8 cellular contexts compared by ENCODE assay signal in the genomic region with DNA sequence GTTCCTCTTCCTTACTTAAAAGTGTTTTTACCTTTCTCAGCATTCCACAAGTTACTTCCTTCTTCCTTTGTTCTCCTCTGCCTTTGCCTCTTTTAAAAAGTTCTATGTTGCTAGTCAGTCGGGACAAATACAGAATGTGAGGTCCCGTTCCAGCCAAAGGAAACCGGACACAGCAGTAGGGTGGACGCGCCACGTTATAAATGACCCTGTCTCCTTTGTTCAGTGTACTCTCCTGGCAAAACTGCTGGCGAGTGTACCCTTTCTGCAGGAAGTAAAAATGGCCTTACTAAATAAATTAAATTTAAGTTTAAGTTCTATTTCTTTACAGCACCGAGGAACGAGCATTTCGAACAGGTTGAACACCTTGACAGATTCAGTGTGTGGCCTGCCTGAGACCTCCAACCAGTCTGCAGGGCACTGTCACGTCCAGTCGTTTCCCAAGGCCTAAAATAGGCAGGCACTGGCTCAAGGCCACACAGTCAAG. TPM values are rescaled to one million over a fixed set of nuclear protein-coding genes. Genes with fewer than 3 reads are reported as not detected.
A peak's percentile ranks its signal among the peaks of the same experiment; 100 is the strongest.
DNase-seq lines count a peak whose midpoint lies in the region; ATAC-seq and TF ChIP-seq lines count a peak whose summit lies in the region.
"Not testable (repeated sequence)": the region's sequence is repeated elsewhere in the genome, so short reads cannot be mapped to it uniquely, and the experiment has no call there.

No MANE protein-coding gene starts in this region.

- peaks cover 9 to 20% of the 10 kb centered on the region in 2 experiments for H3K79me1 ChIP-seq in IMR-90 (ENCODE audit: low read depth in 1 of 2, low read length in 2 of 2)

- not testable (repeated sequence) for H3K27me3 ChIP-seq in IMR-90 (ENCODE audit: control insufficient read depth, insufficient read depth, low read length); SU-DHL-6 (ENCODE audit: low read length); adipocyte (replicated peaks; ENCODE audit: control insufficient read depth, insufficient read depth, low read length); ovary; transverse colon

- H3K9ac ChIP-seq in IMR-90 (ENCODE audit: low read depth, low read length) (peak overlapping the region; percentile 91), SU-DHL-6 (ENCODE audit: low read length) (peak overlapping the region; percentile 86), adipocyte (ENCODE audit: low read length) (peak overlapping the region; percentile 92)

- not testable (repeated sequence) for H3K4me1 ChIP-seq in IMR-90 (ENCODE audit: control insufficient read depth, insufficient read depth, low read length); adipocyte (ENCODE audit: control insufficient read depth, insufficient read depth, low read length); ovary (ENCODE audit: insufficient read depth)
- peaks cover 0 to 16% (median 4%) of the 10 kb centered on the region in 4 donors for H3K4me1 ChIP-seq in transverse colon

- H3K4me2 ChIP-seq in IMR-90 (ENCODE audit: low read depth, low read length) (peak overlapping the region; percentile 94), SU-DHL-6 (ENCODE audit: low read depth, low read length, poor library complexity, severe bottlenecking) (peak overlapping the region; percentile 84)

- H4K8ac ChIP-seq in IMR-90 (ENCODE audit: low read depth in 2 of 2, low read length in 2 of 2): peak overlapping the region; percentile 97 to 98

- BruUV-seq in IMR-90 (replicated peaks; lab: Mats Ljungman, UMichigan): TSS peak; percentile 87

- not testable (repeated sequence) for TF ChIP-seq EP300 in ovary (IDR thresholded peaks at IDR 0.05); transverse colon (IDR thresholded peaks at IDR 0.05; ENCODE audit: low read depth)

- H3K27ac ChIP-seq in IMR-90 (ENCODE audit: insufficient read depth, low read length): peak overlapping the region; percentile 70
- H3K27ac ChIP-seq in SU-DHL-6 (ENCODE audit: low read depth, low read length): peak overlapping the region; percentile 86
- H3K27ac ChIP-seq in epithelial cell of prostate: peak overlapping the region; percentile 89
- H3K27ac ChIP-seq in ovary: peak overlapping the region in 1 of 2 donors; percentile 69
- H3K27ac ChIP-seq in transverse colon: peak overlapping the region; percentile 91 to 93 (median 92)

- H2BK5ac ChIP-seq in IMR-90 (ENCODE audit: low read depth, low read length, poor library complexity, severe bottlenecking): peak overlapping the region; percentile 33

- H3K79me2 ChIP-seq in SU-DHL-6 (ENCODE audit: insufficient read depth, low read length): not testable (repeated sequence)

- dilution Hi-C loops in IMR-90 (cut with HindIII; ENCODE audit: low sequenced_read_pairs, unreplicated experiment): not testable (repeated sequence)

- TF ChIP-seq CTCF in IMR-90 (conservative IDR thresholded peaks at IDR 0.05; ENCODE audit: low read depth, low read length); SU-DHL-6 (IDR thresholded peaks at IDR 0.05; ENCODE audit: insufficient read depth, low read length, poor library complexity, severe bottlenecking); ovary (IDR thresholded peaks at IDR 0.05); transverse colon (IDR thresholded peaks at IDR 0.05): not testable (repeated sequence)

- not testable (repeated sequence) for H3K9me2 ChIP-seq in SU-DHL-6 (replicated peaks; ENCODE audit: insufficient read depth, low read length)

- peak overlapping the region; percentile 1; the same call in 1 of the 2 replicates for H3K18ac ChIP-seq in IMR-90 (ENCODE audit: low read depth, low read length)

- CTCF ChIA-PET in IMR-90 (lab: Yijun Ruan, JAX): interaction anchor here (0.6 to 1.4 kb wide), 2 partner anchors 14 to 296 kb away, joined by 4 read pairs; no protein-coding TSS in a partner anchor

- H4K91ac ChIP-seq in IMR-90 (ENCODE audit: insufficient read depth, low read depth, low read length): peak overlapping the region; percentile 92

- peak overlapping the region; percentile 62 for H3K4me3 ChIP-seq in IMR-90 (ENCODE audit: insufficient read depth, low read depth, low read length)
- peak overlapping the region; percentile 70 for H3K4me3 ChIP-seq in SU-DHL-6 (ENCODE audit: insufficient read depth, low read length, poor library complexity, severe bottlenecking)
- H3K4me3 ChIP-seq in adipocyte (ENCODE audit: low read length): peak overlapping the region; percentile 97
- peak overlapping the region; percentile 85 for H3K4me3 ChIP-seq in ovary
- H3K4me3 ChIP-seq in transverse colon: peak overlapping the region; percentile 61 to 80 (median 74)

- H3K9me3 ChIP-seq in IMR-90 (ENCODE audit: control insufficient read depth, insufficient read depth, low read length); SU-DHL-6 (ENCODE audit: insufficient read depth, low read length); adipocyte (ENCODE audit: control insufficient read depth, low read length); ovary; transverse colon: not testable (repeated sequence)

- TF ChIP-seq RAD21 in IMR-90 (IDR thresholded peaks at IDR 0.05; ENCODE audit: low read length): not testable (repeated sequence)

- intact Hi-C loops in IMR-90 (cut with micrococcal nuclease) (loop anchor here (2.0 to 5.0 kb wide), 4 partner anchors 45 to 497 kb away; partner anchors contain the start of gene LDAF1), transverse colon (cut with DNase I; ENCODE audit: low total_unique reads) (loop anchor here (10.0 kb wide), 1 partner anchor 499 kb away; no protein-coding TSS in a partner anchor)
- intact Hi-C loops in ovary (cut with DNase I): not testable (repeated sequence)

- peak overlapping the region; percentile 96 for H3K23ac ChIP-seq in IMR-90 (ENCODE audit: low read depth, low read length)

- no CpG with 5 or more reads among the region's 12 CpGs for WGBS in IMR-90 (ENCODE audit: extremely low coverage in 2 of 2, insufficient read length in 1 of 2), 2 experiments
- WGBS in ovary, 3 donors: 4 to 8% (median 7%) methylated on average over 12 of the region's 12 CpGs
- 10 to 15% methylated on average over 7 to 12 of the region's 12 CpGs for WGBS in transverse colon (ENCODE audit: low coverage in 1 of 2), 2 donors

- not testable (repeated sequence) for ATAC-seq in IMR-90 (ENCODE audit: low read depth)
- peak; percentile 5 for ATAC-seq in left lobe of liver

- H2BK120ac ChIP-seq in IMR-90 (ENCODE audit: low read depth, low read length): peak overlapping the region; percentile 35; the same call in 1 of the 2 replicates

- not testable (repeated sequence) for H4K20me1 ChIP-seq in IMR-90 (ENCODE audit: insufficient read depth, low read length); SU-DHL-6 (ENCODE audit: low read depth, low read length)

- H3K4ac ChIP-seq in IMR-90 (ENCODE audit: low read depth, low read length): peak overlapping the region; percentile 96

- H4K5ac ChIP-seq in IMR-90 (ENCODE audit: low read depth, low read length): peak overlapping the region; percentile 95

- H2BK15ac ChIP-seq in IMR-90 (ENCODE audit: low read depth, low read length): not testable (repeated sequence)

- DNase-seq in EH (ENCODE audit: low read depth): peak; percentile 16
- not testable (repeated sequence) for DNase-seq in IMR-90; adipocyte (ENCODE audit: low read depth); epithelial cell of prostate (ENCODE audit: low read depth, low spot score); left lobe of liver (ENCODE audit: low spot score); ovary
- peak; percentile 8 for DNase-seq in transverse colon

- peak overlapping the region; percentile 98 for H2AK9ac ChIP-seq in IMR-90 (replicated peaks; ENCODE audit: low read depth, low read length, poor library complexity)

- H3K14ac ChIP-seq in IMR-90 (replicated peaks; ENCODE audit: low read depth, low read length): peak overlapping the region; percentile 88

- POLR2A ChIA-PET in IMR-90 (lab: Charles Lee; ENCODE audit: unreplicated experiment): not testable (repeated sequence)

- H2AFZ ChIP-seq in IMR-90 (replicated peaks; ENCODE audit: low read length, poor library complexity) (peak overlapping the region; percentile 98), SU-DHL-6 (ENCODE audit: low read depth, low read length, severe bottlenecking) (peak overlapping the region; percentile 73)

- H3F3A ChIP-seq in SU-DHL-6 (ENCODE audit: insufficient read depth): peaks cover 20% of the 10 kb centered on the region; the same call in 1 of the 2 replicates

- in situ Hi-C loops in IMR-90 (cut with MboI; ENCODE audit: low sequenced_read_pairs); transverse colon (cut with MboI; ENCODE audit: low pct_ligation_motif_present in 1 of 4, low pct_unique_long_range_greater_than_20kb in 1 of 4, low sequenced_read_pairs in 3 of 4): not testable (repeated sequence)

- TF ChIP-seq POLR2A in IMR-90 (IDR thresholded peaks at IDR 0.05; ENCODE audit: low read depth, low read length); ovary (IDR thresholded peaks at IDR 0.05); transverse colon (IDR thresholded peaks at IDR 0.05): not testable (repeated sequence)

- not testable (repeated sequence) for H3K9me1 ChIP-seq in IMR-90 (ENCODE audit: insufficient read depth, low read length)

- not testable (repeated sequence) for H3K56ac ChIP-seq in IMR-90 (ENCODE audit: extremely low read depth, insufficient read depth, low read length)

- peak overlapping the region; percentile 97 for H2AK5ac ChIP-seq in IMR-90 (ENCODE audit: low read depth, low read length)

- not testable (repeated sequence) for H2BK20ac ChIP-seq in IMR-90 (ENCODE audit: low read depth, low read length)

- not testable (repeated sequence) for H3K36me3 ChIP-seq in IMR-90 (ENCODE audit: control insufficient read depth, insufficient read depth, low read length); SU-DHL-6 (ENCODE audit: low read length); adipocyte (ENCODE audit: control insufficient read depth, insufficient read depth, low read length, severe bottlenecking); ovary
- peaks cover 0 to 12% (median 5%) of the 10 kb centered on the region in 4 donors for H3K36me3 ChIP-seq in transverse colon

RNA-seq across cellular contexts. Expression of gene ERI2, which starts 0.5 kb away (rescaled TPM):
- total RNA-seq in IMR-90 (2012; rRNA removed): 10.2 and 15.0 TPM in 2 replicates
- 5.6 and 7.5 TPM in 2 replicates for polyA plus RNA-seq in IMR-90 (2012; rRNA removed)
- 5.0 and 6.0 TPM in 2 replicates for polyA plus RNA-seq in IMR-90 (2012; cell fraction: cytosol; rRNA removed)
- 12.0 and 13.7 TPM in 2 replicates for polyA plus RNA-seq in IMR-90 (2012; cell fraction: nucleus; rRNA removed; ENCODE audit: low replicate concordance)
- 15.6 TPM for total RNA-seq in left lobe of liver
- total RNA-seq in ovary: 10 to 100 TPM in 1 of 7 donors, 1 to 10 TPM in 6; 3.6 to 10.3 (median 6.4) TPM
- polyA plus RNA-seq in ovary: 1 to 10 TPM; 4.1 to 6.7 TPM
- 10 to 100 TPM in 3 of 4 donors, 1 to 10 TPM in 1; 9.0 to 55.1 (median 30.0) TPM for total RNA-seq in transverse colon

RNA-seq across cellular contexts. Expression of gene REXO5, which starts 0.6 kb away (rescaled TPM):
- total RNA-seq in IMR-90 (2012; rRNA removed) (6.1 and 7.0 TPM in 2 replicates), left lobe of liver (1.7 TPM), ovary (1 to 10 TPM in 6 of 7 donors, under 1 TPM in 1; 0.73 to 7.6 (median 2.4) TPM), transverse colon (10 to 100 TPM in 1 of 4 donors, 1 to 10 TPM in 3; 4.1 to 17.5 (median 6.4) TPM)
- polyA plus RNA-seq in IMR-90 (2012; rRNA removed) (2.2 and 3.7 TPM in 2 replicates), ovary (1 to 10 TPM; 4.0 to 4.8 TPM)
- 0.59 and 1.5 TPM in 2 replicates for polyA plus RNA-seq in IMR-90 (2012; cell fraction: cytosol; rRNA removed)
- 2.1 and 8.4 TPM in 2 replicates for polyA plus RNA-seq in IMR-90 (2012; cell fraction: nucleus; rRNA removed; ENCODE audit: low replicate concordance)

RNA-seq across cellular contexts. Expression of gene ACSM3, which starts 41.9 kb away (rescaled TPM):
- total RNA-seq in IMR-90 (2012; rRNA removed) (0.54 and 0.56 TPM in 2 replicates), left lobe of liver (70.8 TPM), ovary (100 to 1,000 TPM in 6 of 7 donors, 10 to 100 TPM in 1; 97.1 to 481 (median 251) TPM), transverse colon (100 to 1,000 TPM in 1 of 4 donors, 10 to 100 TPM in 3; 21.7 to 108 (median 29.5) TPM)
- polyA plus RNA-seq in IMR-90 (2012; rRNA removed) (0.50 and 0.55 TPM in 2 replicates), ovary (100 to 1,000 TPM; 237 to 248 TPM)
- 0.01 and 0.14 TPM in 2 replicates for polyA plus RNA-seq in IMR-90 (2012; cell fraction: cytosol; rRNA removed)
- polyA plus RNA-seq in IMR-90 (2012; cell fraction: nucleus; rRNA removed; ENCODE audit: low replicate concordance): 0.08 and 0.57 TPM in 2 replicates

Comparison
In these comparisons a context has a peak if more than half of its experiments do, and no peak if none do; other contexts are left out.
1. RNA of gene ACSM3, which starts 41.9 kb away (total RNA-seq): 97.1 to 481 TPM in ovary, 70.8 TPM in left lobe of liver (single experiment) and 21.7 to 108 TPM in transverse colon; 0.54 to 0.56 TPM in IMR-90; every median in the first group is over 10 times any median in the second.
2. Peak in every context shown above with its lines, with median percentiles within 50 percentile points of each other: H3K4me3 ChIP-seq and H3K9ac ChIP-seq.